Comparison of ENCODE assay signal across 9 cellular contexts in the genomic region with DNA sequence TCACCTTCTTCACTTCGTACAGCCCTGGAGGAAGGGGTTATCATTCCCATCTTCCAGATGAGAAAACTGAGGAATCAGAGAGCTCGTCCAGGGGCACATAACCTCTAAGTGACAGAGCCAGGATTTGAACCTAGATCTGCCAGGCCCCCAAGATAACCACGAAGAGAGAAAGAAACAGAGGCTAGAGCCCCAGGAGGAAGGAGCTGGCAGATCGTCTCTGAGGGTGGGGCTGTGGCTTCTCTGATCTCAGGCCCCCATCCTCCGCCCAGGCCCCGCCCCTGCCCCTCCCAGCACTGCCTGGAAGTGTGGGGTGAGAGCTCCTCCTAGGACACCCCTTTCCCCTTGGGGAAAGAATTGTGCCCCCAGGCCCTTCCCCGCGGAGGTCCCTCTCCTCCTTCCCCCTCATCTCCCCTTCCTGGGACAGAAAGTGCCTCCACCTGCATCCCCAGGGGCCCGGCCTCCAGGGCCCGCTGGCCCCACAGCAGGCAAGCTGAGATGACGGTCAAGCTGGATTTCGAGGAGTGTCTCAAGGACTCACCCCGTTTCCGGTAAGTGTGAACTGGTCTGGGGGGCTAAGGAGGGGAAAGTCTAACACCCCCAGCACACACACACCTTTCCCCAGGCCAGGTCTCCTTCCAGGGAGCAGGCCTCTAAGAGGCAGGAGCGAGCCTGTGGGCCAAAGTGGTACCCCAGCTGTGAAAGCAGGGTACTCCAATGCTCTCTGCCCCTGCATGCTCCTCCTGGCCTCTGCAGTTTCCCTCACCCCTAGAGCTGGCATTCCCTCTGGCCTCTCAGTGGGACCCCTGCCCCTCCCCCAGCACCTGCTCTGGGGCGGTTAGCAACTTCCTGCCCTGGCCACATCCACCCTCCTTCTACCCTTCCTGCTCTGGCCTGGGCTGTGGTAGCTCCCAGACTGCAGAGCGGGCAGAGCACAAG. TPM values are rescaled to one million over a fixed set of nuclear protein-coding genes. Genes with fewer than 3 reads are reported as not detected.
A peak's percentile ranks its signal among the peaks of the same experiment; 100 is the strongest.
DNase-seq lines count a peak whose midpoint lies in the region; TF ChIP-seq lines count a peak whose summit lies in the region.
"Had no signal": no experiment of that assay in that cellular context is flagged by ENCODE, and none has a peak within 500 bp of the region (broad histone marks: within the 10 kb centered on the region; RNA-seq: fewer than 3 reads in every experiment).

A gene with protein sequence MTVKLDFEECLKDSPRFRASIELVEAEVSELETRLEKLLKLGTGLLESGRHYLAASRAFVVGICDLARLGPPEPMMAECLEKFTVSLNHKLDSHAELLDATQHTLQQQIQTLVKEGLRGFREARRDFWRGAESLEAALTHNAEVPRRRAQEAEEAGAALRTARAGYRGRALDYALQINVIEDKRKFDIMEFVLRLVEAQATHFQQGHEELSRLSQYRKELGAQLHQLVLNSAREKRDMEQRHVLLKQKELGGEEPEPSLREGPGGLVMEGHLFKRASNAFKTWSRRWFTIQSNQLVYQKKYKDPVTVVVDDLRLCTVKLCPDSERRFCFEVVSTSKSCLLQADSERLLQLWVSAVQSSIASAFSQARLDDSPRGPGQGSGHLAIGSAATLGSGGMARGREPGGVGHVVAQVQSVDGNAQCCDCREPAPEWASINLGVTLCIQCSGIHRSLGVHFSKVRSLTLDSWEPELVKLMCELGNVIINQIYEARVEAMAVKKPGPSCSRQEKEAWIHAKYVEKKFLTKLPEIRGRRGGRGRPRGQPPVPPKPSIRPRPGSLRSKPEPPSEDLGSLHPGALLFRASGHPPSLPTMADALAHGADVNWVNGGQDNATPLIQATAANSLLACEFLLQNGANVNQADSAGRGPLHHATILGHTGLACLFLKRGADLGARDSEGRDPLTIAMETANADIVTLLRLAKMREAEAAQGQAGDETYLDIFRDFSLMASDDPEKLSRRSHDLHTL (plus strand): TSS at position 290 of the 936 bp plus-strand sequence. CDS start 206 bp downstream, at position 496.

- H3K27me3 ChIP-seq in mucosa of rectum (ENCODE audit: control insufficient read depth in 2 of 2, insufficient read depth in 2 of 2, low read length in 2 of 2) (peaks cover 0 to 2% of the 10 kb centered on the region in 2 donors), testis (no peaks in the 10 kb centered on the region)

- no peak for TF ChIP-seq CTCF in testis (IDR thresholded peaks at IDR 0.05)

- peak within 1 kb of the TSS; percentile 53 to 75 for H3K4me3 ChIP-seq in mucosa of rectum (ENCODE audit: low read length in 2 of 2)
- H3K4me3 ChIP-seq in testis = no peak within 1 kb of the TSS

- DNase-seq in SKM-1 treated with dmso at 0.1 percent for 144 hours (lab: John Stamatoyannopoulos, UW; ENCODE audit: unreplicated experiment) = peak; percentile 32
- no peak for DNase-seq in SKM-1 (lab: John Stamatoyannopoulos, UW; ENCODE audit: unreplicated experiment)
- DNase-seq in OCI-M1 (lab: John Stamatoyannopoulos, UW) = peak; percentile 34
- DNase-seq in activated gamma-delta T cell treated with Interleukin-2 at 50 U/mL for 16 hours = peak; percentile 90
- DNase-seq in testis = no peak
- no peak for DNase-seq in epidermal melanocyte (ENCODE audit: insufficient read length, low spot score)
- no peak for DNase-seq in NCI-H82 (lab: John Stamatoyannopoulos, UW)

- H3K9ac ChIP-seq in mucosa of rectum (ENCODE audit: low read depth in 1 of 2, low read length in 2 of 2) = peak within 1 kb of the TSS; percentile 43 to 56

- 44 to 51% methylated on average over 13 to 17 of the region's 17 CpGs for WGBS in testis, 2 donors

- H3K9me3 ChIP-seq in mucosa of rectum (ENCODE audit: control insufficient read depth in 2 of 2, low read length in 2 of 2) = no peaks in the 10 kb centered on the region
- no peaks in the 10 kb centered on the region for H3K9me3 ChIP-seq in testis

- no peak for TF ChIP-seq POLR2A in testis (IDR thresholded peaks at IDR 0.05)

- intact Hi-C loops in testis (cut with DNase I; ENCODE audit: low total_unique reads) = no loop called here

- no peaks in the 10 kb centered on the region for H3K36me3 ChIP-seq in mucosa of rectum (ENCODE audit: control insufficient read depth in 2 of 2, insufficient read depth in 2 of 2, low read length in 2 of 2)
- no peaks in the 10 kb centered on the region for H3K36me3 ChIP-seq in testis (ENCODE audit: low read depth, missing control alignments)

- peaks cover 0 to 12% of the 10 kb centered on the region in 2 donors for H3K4me1 ChIP-seq in mucosa of rectum (ENCODE audit: control insufficient read depth in 2 of 2, insufficient read depth in 2 of 2, low read length in 2 of 2)
- H3K4me1 ChIP-seq in testis = no peaks in the 10 kb centered on the region

- peak within 1 kb of the TSS in 1 of 2 donors; percentile 78 for H3K27ac ChIP-seq in mucosa of rectum (ENCODE audit: low read depth in 2 of 2, low read length in 2 of 2)
- H3K27ac ChIP-seq in testis = no peak within 1 kb of the TSS
- H3K27ac ChIP-seq: 22Rv1 had no signal

RNA-seq across cellular contexts. Expression of the gene that starts here (rescaled TPM):
- 100 to 1,000 TPM in 1 of 2 donors, 10 to 100 TPM in 1; 12.6 to 140 TPM for total RNA-seq in testis
- 95.2 TPM for polyA plus RNA-seq in testis (ENCODE audit: insufficient read depth, low read depth, low replicate concordance)

Comparison
In these comparisons a context has a peak if more than half of its experiments do, and no peak if none do; other contexts are left out.
1. DNase-seq: peak in SKM-1 treated with dmso at 0.1 percent for 144 hours (single experiment), OCI-M1 (single experiment) and activated gamma-delta T cell treated with Interleukin-2 at 50 U/mL for 16 hours (single experiment); none in SKM-1 (single experiment), testis (single experiment), epidermal melanocyte (single experiment) and NCI-H82 (single experiment).
2. H3K4me3 ChIP-seq: peak in mucosa of rectum (2 of 2); none in testis (0 of 2).